In genomic region chr5:1120236-1120999, GRCh38 we compare ENCODE assay signal across 23 cellular contexts.
"Had no signal": no experiment of that assay in that cellular context is flagged by ENCODE, and none has a peak within 500 bp of the region (broad histone marks: within the 10 kb centered on the region; RNA-seq: fewer than 3 reads in every experiment).

No MANE protein-coding gene starts in this region.

- H3K4me3 ChIP-seq: adrenal gland, ascending aorta, dorsolateral prefrontal cortex, esophagus muscularis mucosa, lower lobe of right lung, ovary, prostate gland, skin epidermis, tibial artery had no signal

- H3K36me3 ChIP-seq: adrenal gland, ascending aorta, brain microvascular endothelial cell, esophagus muscularis mucosa, lower lobe of right lung, neutrophil, ovary, prostate gland, tibial artery had no signal

- H3K27me3 ChIP-seq: adrenal gland, ascending aorta, dorsolateral prefrontal cortex, esophagus muscularis mucosa, ovary had no signal

- DNase-seq: activated gamma-delta T cell treated with Interleukin-2 at 50 U/mL for 16 hours; activated T-cell treated with anti-CD3 and anti-CD28 coated beads, Interleukin-2, amount 50 U/mL, for 1 hour; adrenal gland; brain microvascular endothelial cell; dorsolateral prefrontal cortex; effector memory CD8-positive, alpha-beta T cell; islet precursor cell; lower lobe of right lung; naive thymus-derived CD8-positive, alpha-beta T cell; ovary; stimulated activated CD4-positive, alpha-beta T cell treated with anti-CD3 and anti-CD28 coated beads, Interleukin-1b, Interleukin-23, amount 100 ng/mL, for 48 hours; substantia nigra; T-helper 1 cell; T-helper 9 cell; tibial artery had no signal

- H3K9me3 ChIP-seq: adrenal gland, ascending aorta, esophagus muscularis mucosa, lower lobe of right lung, neutrophil, ovary, prostate gland, tibial artery had no signal

- H3K36me3 Mint-ChIP-seq: activated naive CD4-positive, alpha-beta T cell treated with anti-CD3 and anti-CD28 coated beads, Interleukin-2, amount 50 U/mL, for 24 hours; naive thymus-derived CD8-positive, alpha-beta T cell had no signal

- H3K27me3 Mint-ChIP-seq: activated naive CD4-positive, alpha-beta T cell treated with anti-CD3 and anti-CD28 coated beads, Interleukin-2, amount 50 U/mL, for 24 hours; naive thymus-derived CD8-positive, alpha-beta T cell; stimulated activated naive CD8-positive, alpha-beta T cell treated with anti-CD3 and anti-CD28 coated beads, Interleukin-15, Interleukin-2, amounts not matched to agents 100 ng/mL and 50 ng/mL, for 24 hours had no signal

- H3K4me1 Mint-ChIP-seq: activated naive CD4-positive, alpha-beta T cell treated with anti-CD3 and anti-CD28 coated beads, Interleukin-2, amount 50 U/mL, for 24 hours; central memory CD8-positive, alpha-beta T cell had no signal

- H3K27ac Mint-ChIP-seq: activated naive CD4-positive, alpha-beta T cell treated with anti-CD3 and anti-CD28 coated beads, Interleukin-2, amount 50 U/mL, for 24 hours; effector memory CD8-positive, alpha-beta T cell; stimulated activated naive CD8-positive, alpha-beta T cell treated with anti-CD3 and anti-CD28 coated beads, Interleukin-15, Interleukin-2, amounts not matched to agents 100 ng/mL and 50 ng/mL, for 24 hours had no signal

- H3K9me3 Mint-ChIP-seq: activated naive CD4-positive, alpha-beta T cell treated with anti-CD3 and anti-CD28 coated beads, Interleukin-2, amount 50 U/mL, for 24 hours; central memory CD8-positive, alpha-beta T cell; effector memory CD8-positive, alpha-beta T cell; naive thymus-derived CD8-positive, alpha-beta T cell; stimulated activated naive CD8-positive, alpha-beta T cell treated with anti-CD3 and anti-CD28 coated beads, Interleukin-15, Interleukin-2, amounts not matched to agents 100 ng/mL and 50 ng/mL, for 24 hours had no signal

- H3K27ac ChIP-seq: adrenal gland, ascending aorta, brain microvascular endothelial cell, esophagus muscularis mucosa, lower lobe of right lung, neutrophil, ovary, prostate gland, skin epidermis, tibial artery had no signal

- ATAC-seq: effector memory CD8-positive, alpha-beta T cell; naive thymus-derived CD8-positive, alpha-beta T cell had no signal

- H3K4me3 Mint-ChIP-seq: activated naive CD4-positive, alpha-beta T cell treated with anti-CD3 and anti-CD28 coated beads, Interleukin-2, amount 50 U/mL, for 24 hours; central memory CD8-positive, alpha-beta T cell; effector memory CD8-positive, alpha-beta T cell; naive thymus-derived CD8-positive, alpha-beta T cell; stimulated activated naive CD8-positive, alpha-beta T cell treated with anti-CD3 and anti-CD28 coated beads, Interleukin-15, Interleukin-2, amounts not matched to agents 100 ng/mL and 50 ng/mL, for 24 hours had no signal

- H3K4me1 ChIP-seq: ascending aorta had no signal
